11 cellular contexts compared by ENCODE assay signal in genomic region chr17:61247438-61247837, GRCh38.
DNase-seq lines count a peak whose midpoint lies in the region; ATAC-seq and TF ChIP-seq lines count a peak whose summit lies in the region.
"Had no signal": no experiment of that assay in that cellular context is flagged by ENCODE, and none has a peak within 500 bp of the region (broad histone marks: within the 10 kb centered on the region; RNA-seq: fewer than 3 reads in every experiment).

No MANE protein-coding gene starts in this region.

- H3K4me3 ChIP-seq in Loucy (ENCODE audit: low read length, poor library complexity, severe bottlenecking): no peak overlapping the region
- H3K4me3 ChIP-seq in astrocyte of the spinal cord (ENCODE audit: low read depth, low read length): no peak overlapping the region
- no peak overlapping the region for H3K4me3 ChIP-seq in lower lobe of right lung

- intact Hi-C loops in lower lobe of right lung (cut with DNase I): no loop called here

- no peaks in the 10 kb centered on the region for H3K9me3 Mint-ChIP-seq in mesothelial cell of epicardium
- H3K9me3 Mint-ChIP-seq: naive thymus-derived CD8-positive, alpha-beta T cell had no signal

- peak; percentile 82 for DNase-seq in COLO829 (ENCODE audit: low spot score)
- peak; percentile 97 for DNase-seq in astrocyte of the spinal cord (ENCODE audit: low read depth, low spot score)
- no peak for DNase-seq in mesothelial cell of epicardium (ENCODE audit: low spot score in 2 of 2, unreplicated experiment in 2 of 2)
- no peak for DNase-seq in cerebellar cortex (ENCODE audit: low spot score)
- no peak for DNase-seq in stimulated activated naive CD4-positive, alpha-beta T cell treated with Interleukin-2 at 50 U/mL for 16 hours (lab: John Stamatoyannopoulos, UW)
- DNase-seq in lower lobe of right lung: no peak
- no peak for DNase-seq in stimulated activated CD4-positive, alpha-beta T cell treated with anti-CD3 and anti-CD28 coated beads, Interleukin-12 subunit alpha, Interleukin-12 subunit beta, amount 100 ng/mL, for 4 hours
- DNase-seq: activated gamma-delta T cell; cortex of kidney; naive thymus-derived CD8-positive, alpha-beta T cell had no signal

- ATAC-seq in lower lobe of right lung: no peak
- ATAC-seq: naive thymus-derived CD8-positive, alpha-beta T cell had no signal

- H3K9me2 ChIP-seq in Loucy (replicated peaks; ENCODE audit: low read depth, low read length): no peaks in the 10 kb centered on the region

- H3K36me3 ChIP-seq in Loucy (ENCODE audit: insufficient read depth, low read length) (no peaks in the 10 kb centered on the region), lower lobe of right lung (no peaks in the 10 kb centered on the region)

- peak overlapping the region; percentile 13 for H3K4me2 ChIP-seq in Loucy (ENCODE audit: low read depth, low read length, poor library complexity, severe bottlenecking)

- in situ Hi-C loops in astrocyte of the spinal cord (cut with HindIII; ENCODE audit: low sequenced_read_pairs): no loop called here

- peak overlapping the region; percentile 20 for H3K9ac ChIP-seq in Loucy (ENCODE audit: low read depth, low read length, poor library complexity, severe bottlenecking)

- no peaks in the 10 kb centered on the region for H4K20me1 ChIP-seq in Loucy (ENCODE audit: insufficient read depth, low read length, poor library complexity, severe bottlenecking)

- H3K27me3 ChIP-seq in Loucy (ENCODE audit: insufficient read depth, low read length, poor library complexity, severe bottlenecking): no peaks in the 10 kb centered on the region
- no peaks in the 10 kb centered on the region for H3K27me3 ChIP-seq in lower lobe of right lung (ENCODE audit: low read depth)

- H3K4me1 Mint-ChIP-seq in mesothelial cell of epicardium: peaks cover 42% of the 10 kb centered on the region

- no peak overlapping the region for H2AFZ ChIP-seq in Loucy (ENCODE audit: low read length)

- no peak overlapping the region for H3K4me3 Mint-ChIP-seq in mesothelial cell of epicardium
- H3K4me3 Mint-ChIP-seq: naive thymus-derived CD8-positive, alpha-beta T cell had no signal

- H3K27ac ChIP-seq in lower lobe of right lung: no peak overlapping the region

- TF ChIP-seq CTCF in Loucy (conservative IDR thresholded peaks at IDR 0.05; ENCODE audit: low read length): peak; percentile 19; the same call in 1 of the 2 replicates
- no peak for TF ChIP-seq CTCF in astrocyte of the spinal cord (IDR thresholded peaks at IDR 0.05; ENCODE audit: low read depth, low read length)
- TF ChIP-seq CTCF in mesothelial cell of epicardium (IDR thresholded peaks at IDR 0.05; ENCODE audit: unreplicated experiment): no peak
- no peak for TF ChIP-seq CTCF in lower lobe of right lung (IDR thresholded peaks at IDR 0.05)

- H3K27ac Mint-ChIP-seq in mesothelial cell of epicardium: peak overlapping the region; percentile 52
- H3K27ac Mint-ChIP-seq: naive thymus-derived CD8-positive, alpha-beta T cell had no signal

- peaks cover 7% of the 10 kb centered on the region for H3K36me3 Mint-ChIP-seq in mesothelial cell of epicardium

- H3K4me1 ChIP-seq in Loucy (ENCODE audit: insufficient read depth, low read length, poor library complexity, severe bottlenecking): peaks cover 52% of the 10 kb centered on the region
- H3K4me1 ChIP-seq in lower lobe of right lung: peaks cover 40% of the 10 kb centered on the region

- H3K27me3 Mint-ChIP-seq in mesothelial cell of epicardium (ENCODE audit: low read depth): no peaks in the 10 kb centered on the region
- H3K27me3 Mint-ChIP-seq: naive thymus-derived CD8-positive, alpha-beta T cell had no signal

- H3F3A ChIP-seq in Loucy (ENCODE audit: low read depth): 0 out of 2 replicates have a peak, but pooled peaks cover 4% of the 10 kb centered on the region

- H3K9me3 ChIP-seq in Loucy (ENCODE audit: insufficient read depth, low read depth, low read length) (no peaks in the 10 kb centered on the region), lower lobe of right lung (no peaks in the 10 kb centered on the region)

- H3K79me2 ChIP-seq in Loucy (ENCODE audit: insufficient read depth, low read length): no peaks in the 10 kb centered on the region

Comparison
In these comparisons a context has a peak if more than half of its experiments do, and no peak if none do; other contexts are left out.
1. DNase-seq: peak in COLO829 (single experiment) and astrocyte of the spinal cord (single experiment); none in mesothelial cell of epicardium (0 of 2), cerebellar cortex (single experiment), stimulated activated naive CD4-positive, alpha-beta T cell treated with Interleukin-2 at 50 U/mL for 16 hours (single experiment), lower lobe of right lung (single experiment) and stimulated activated CD4-positive, alpha-beta T cell treated with anti-CD3 and anti-CD28 coated beads, Interleukin-12 subunit alpha, Interleukin-12 subunit beta, amount 100 ng/mL, for 4 hours (single experiment).